Comparison of ENCODE assay signal across 8 cellular contexts in the genomic region with DNA sequence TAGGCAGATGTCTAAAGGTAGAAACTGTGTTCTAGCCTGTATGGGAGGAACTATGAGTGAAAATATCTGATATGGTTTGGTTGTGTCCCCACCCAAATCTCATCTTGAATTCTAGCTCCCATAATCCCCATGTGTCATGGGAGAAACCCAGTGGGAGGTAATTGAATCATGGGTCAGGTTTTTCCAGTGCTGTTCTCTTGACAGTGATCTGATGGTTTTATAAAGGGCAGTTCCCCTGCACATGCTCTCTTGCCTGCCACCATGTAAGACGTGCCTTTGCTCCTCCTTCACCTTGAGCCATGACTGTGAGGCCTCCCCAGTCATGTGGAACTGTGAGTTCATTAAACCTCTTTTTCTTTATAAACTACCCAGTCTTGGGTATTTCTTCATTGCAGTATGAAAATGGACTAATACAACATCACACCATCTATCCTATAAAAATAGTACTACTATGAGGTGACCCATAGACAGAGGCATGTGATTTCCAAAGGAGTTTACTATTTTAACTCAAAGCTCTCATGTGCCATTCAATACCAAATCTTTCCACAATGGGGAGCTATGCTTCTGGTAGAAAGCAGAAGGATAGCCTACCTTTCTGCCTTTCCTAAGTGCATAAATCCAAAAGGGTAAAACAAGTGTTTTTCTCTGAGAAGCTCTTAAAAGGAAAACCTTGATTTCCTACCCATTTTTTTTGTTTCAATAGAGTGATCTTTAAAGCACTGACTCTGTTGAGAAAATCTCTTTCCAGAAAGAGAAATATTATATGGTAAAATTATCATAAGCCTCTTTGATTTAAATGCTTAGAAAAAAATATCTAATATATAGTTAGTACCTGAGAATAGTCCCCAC. TPM values are rescaled to one million over a fixed set of nuclear protein-coding genes. Genes with fewer than 3 reads are reported as not detected.
DNase-seq lines count a peak whose midpoint lies in the region; ATAC-seq, FAIRE-seq and TF ChIP-seq lines count a peak whose summit lies in the region.

No MANE protein-coding gene starts in this region.

- CTCF ChIA-PET in HepG2 (lab: Yijun Ruan, JAX; ENCODE audit: low intra/inter-chr PET ratio, low total read pairs) = no interaction called here

- H3K4me1 ChIP-seq in HepG2 (ENCODE audit: insufficient read depth, low read length) (no peaks in the 10 kb centered on the region), sigmoid colon (no peaks in the 10 kb centered on the region)

- H3K9ac ChIP-seq in HepG2 (ENCODE audit: insufficient read depth, low read depth, low read length) = no peak overlapping the region

- H3K27ac Mint-ChIP-seq in activated naive CD8-positive, alpha-beta T cell treated with anti-CD3 and anti-CD28 coated beads, Interleukin-2, amount 10 ng/mL, durations not matched to agents 7 days and 5 days = peak overlapping the region; percentile 39

- H3K27ac ChIP-seq in HepG2 (ENCODE audit: extremely low read length, insufficient read depth, low read length) (no peak overlapping the region), sigmoid colon (no peak overlapping the region)

- TF ChIP-seq EP300 in HepG2 (IDR thresholded peaks at IDR 0.05; ENCODE audit: low read depth in 2 of 2, low read length in 2 of 2) (no peak), HepG2 (CRISPR knock-in tag; IDR thresholded peaks at IDR 0.05; ENCODE audit: borderline replicate concordance) (no peak), sigmoid colon (IDR thresholded peaks at IDR 0.05) (no peak)

- in situ Hi-C loops in HepG2 (cut with HindIII; ENCODE audit: extremely low pct_ligation_motif_present, low pct_unique_long_range_greater_than_20kb) = no loop called here

- peaks cover 13 to 81% of the 10 kb centered on the region in 2 experiments for H3K36me3 ChIP-seq in HepG2 (replicated peaks in 1 of 2; ENCODE audit: control insufficient read depth in 1 of 2, insufficient read depth in 2 of 2, low read length in 2 of 2)
- H3K36me3 ChIP-seq in sigmoid colon = peaks cover 26 to 100% (median 71%) of the 10 kb centered on the region in 4 donors

- no peak overlapping the region for H3K4me3 ChIP-seq in HepG2 (replicated peaks in 1 of 3; ENCODE audit: insufficient read depth in 1 of 3, low read depth in 2 of 3, low read length in 3 of 3)
- H3K4me3 ChIP-seq in sigmoid colon = no peak overlapping the region

- peaks cover 10% of the 10 kb centered on the region; the same call in 1 of the 2 replicates for H4K20me1 ChIP-seq in HepG2 (ENCODE audit: insufficient read depth, low read length)

- peak; percentile 46 for DNase-seq in EL
- DNase-seq in HT-29 (ENCODE audit: low spot score) = peak; percentile 66
- no peak for DNase-seq in activated naive CD8-positive, alpha-beta T cell treated with anti-CD3 and anti-CD28 coated beads, Interleukin-2, amount 10 ng/mL, durations not matched to agents 7 days and 5 days
- peak; percentile 45 for DNase-seq in HepG2 (ENCODE audit: low spot score)
- DNase-seq in sigmoid colon = no peak
- DNase-seq in NCI-H2081 treated with DMSO at 0.1 percent for 48 hours (lab: John Stamatoyannopoulos, UW) = no peak

- H2AFZ ChIP-seq in HepG2 (ENCODE audit: low read length) = no peak overlapping the region

- WGBS in HepG2 (ENCODE audit: low lambda C conversion rate) = 100% methylated on average over 1 of the region's 1 CpG
- 85 to 89% methylated on average over 1 of the region's 1 CpG for WGBS in sigmoid colon, 2 donors

- H3K27me3 Mint-ChIP-seq in activated naive CD8-positive, alpha-beta T cell treated with anti-CD3 and anti-CD28 coated beads, Interleukin-2, amount 10 ng/mL, durations not matched to agents 7 days and 5 days = no peaks in the 10 kb centered on the region

- H3K4me2 ChIP-seq in HepG2 (ENCODE audit: low read depth, low read length) = no peak overlapping the region

- POLR2A ChIA-PET in activated naive CD8-positive, alpha-beta T cell treated with anti-CD3 and anti-CD28 coated beads, Interleukin-2, amount 10 ng/mL, durations not matched to agents 7 days and 5 days (lab: Charles Lee) = interaction anchor here (0.9 kb wide), 1 partner anchor 183 kb away, joined by 3 read pairs; a partner anchor contains a TSS
- POLR2A ChIA-PET in HepG2 (lab: Yijun Ruan, JAX) = no interaction called here

- H3K27me3 ChIP-seq in HepG2 (ENCODE audit: control insufficient read depth in 1 of 2, insufficient read depth in 2 of 2, low read length in 2 of 2) (no peaks in the 10 kb centered on the region), sigmoid colon (no peaks in the 10 kb centered on the region)

- TF ChIP-seq RAD21 in HepG2 (CRISPR knock-in tag; IDR thresholded peaks at IDR 0.05) = no peak

- TF ChIP-seq CTCF in HepG2 (CRISPR knock-in tag; IDR thresholded peaks at IDR 0.05) (peak; percentile 36), sigmoid colon (IDR thresholded peaks at IDR 0.05) (peak in 1 of 4 experiments; percentile 37)

- no TSS peak for BruUV-seq in HepG2 (replicated peaks; lab: Mats Ljungman, UMichigan)

- H3K9me3 Mint-ChIP-seq in activated naive CD8-positive, alpha-beta T cell treated with anti-CD3 and anti-CD28 coated beads, Interleukin-2, amount 10 ng/mL, durations not matched to agents 7 days and 5 days = no peaks in the 10 kb centered on the region

- peaks cover 2% of the 10 kb centered on the region for H3K79me2 ChIP-seq in HepG2 (ENCODE audit: insufficient read depth, low read length)

- intact Hi-C loops in HepG2 (cut with micrococcal nuclease; ENCODE audit: unreplicated experiment) = loop anchor here (2.0 kb wide), 2 partner anchors 39 to 47 kb away; a partner anchor contains a TSS
- intact Hi-C loops in sigmoid colon (cut with DNase I) = no loop called here

- H3K4me1 Mint-ChIP-seq in activated naive CD8-positive, alpha-beta T cell treated with anti-CD3 and anti-CD28 coated beads, Interleukin-2, amount 10 ng/mL, durations not matched to agents 7 days and 5 days = peaks cover 10% of the 10 kb centered on the region

- FAIRE-seq in HepG2 (lab: Jason Lieb, UNC) = no peak

- no peak overlapping the region for H3K4me3 Mint-ChIP-seq in activated naive CD8-positive, alpha-beta T cell treated with anti-CD3 and anti-CD28 coated beads, Interleukin-2, amount 10 ng/mL, durations not matched to agents 7 days and 5 days

- ATAC-seq in activated naive CD8-positive, alpha-beta T cell treated with anti-CD3 and anti-CD28 coated beads, Interleukin-2, amount 10 ng/mL, durations not matched to agents 7 days and 5 days (ENCODE audit: low read depth) = no peak
- ATAC-seq in HepG2 (peak; percentile 62), GM21576 (IDR thresholded peaks at IDR 0.05; ENCODE audit: unreplicated experiment) (no peak), GM18861 (IDR thresholded peaks at IDR 0.05; ENCODE audit: unreplicated experiment) (no peak)

- H3K9me3 ChIP-seq in HepG2 (ENCODE audit: low read length) (no peaks in the 10 kb centered on the region), sigmoid colon (no peaks in the 10 kb centered on the region)

- peaks cover 27% of the 10 kb centered on the region for H3K36me3 Mint-ChIP-seq in activated naive CD8-positive, alpha-beta T cell treated with anti-CD3 and anti-CD28 coated beads, Interleukin-2, amount 10 ng/mL, durations not matched to agents 7 days and 5 days

- no peak for TF ChIP-seq POLR2A in HepG2 (IDR thresholded peaks at IDR 0.05; ENCODE audit: insufficient read depth in 1 of 2, low read depth in 2 of 2, low read length in 2 of 2)
- no peak for TF ChIP-seq POLR2A in sigmoid colon (IDR thresholded peaks at IDR 0.05)

RNA-seq across cellular contexts. Expression of a gene that starts 38.8 kb away (rescaled TPM):
- 60.6 and 68.9 TPM in 2 replicates for total RNA-seq in HT-29 (2014; rRNA removed; shearing (Covaris generic))
- total RNA-seq in activated naive CD8-positive, alpha-beta T cell treated with anti-CD3 and anti-CD28 coated beads, Interleukin-2, amount 10 ng/mL, durations not matched to agents 7 days and 5 days = 100 to 1,000 TPM; 118 to 122 TPM
- 231 and 351 TPM in 2 replicates for total RNA-seq in HepG2 (2016; rRNA removed; fragmentation: Illumina TruSeq; extraction: Trizol)
- 153 and 165 TPM in 2 replicates for total RNA-seq in HepG2 (2016; cell fraction: cytosol; rRNA removed; fragmentation: Illumina TruSeq; extraction: Trizol; ENCODE audit: low read depth)
- total RNA-seq in HepG2 (2016; cell fraction: insoluble cytoplasmic fraction; rRNA removed; fragmentation: Illumina TruSeq; extraction: Trizol) = 221 and 327 TPM in 2 replicates
- total RNA-seq in HepG2 (2016; cell fraction: membrane; rRNA removed; fragmentation: Illumina TruSeq; extraction: Trizol) = 126 and 145 TPM in 2 replicates
- 296 and 335 TPM in 2 replicates for total RNA-seq in HepG2 (2016; cell fraction: nucleus; rRNA removed; fragmentation: Illumina TruSeq; extraction: Trizol)
- polyA plus RNA-seq in HepG2 (2011; rRNA removed) = 367 and 435 TPM in 2 replicates
- polyA plus RNA-seq in HepG2 (2011; cell fraction: cytosol; rRNA removed) = 222 and 250 TPM in 2 replicates
- 292 and 298 TPM in 2 replicates for polyA plus RNA-seq in HepG2 (2011; cell fraction: nucleus; rRNA removed)
- 231 and 278 TPM in 2 replicates for polyA plus RNA-seq in HepG2 (2012)
- polyA plus RNA-seq in HepG2 (2016; cell fraction: cytosol; fragmentation: Illumina TruSeq; extraction: Trizol; ENCODE audit: low read depth) = 19.0 and 23.6 TPM in 2 replicates
- 346 and 349 TPM in 2 replicates for polyA plus RNA-seq in HepG2 (2016; cell fraction: insoluble cytoplasmic fraction; fragmentation: Illumina TruSeq; extraction: Trizol; ENCODE audit: low read depth)
- 56.3 and 61.4 TPM in 2 replicates for polyA plus RNA-seq in HepG2 (2016; cell fraction: membrane; fragmentation: Illumina TruSeq; extraction: Trizol; ENCODE audit: low read depth)
- 365 and 398 TPM in 2 replicates for polyA plus RNA-seq in HepG2 (2016; cell fraction: nucleus; fragmentation: Illumina TruSeq; extraction: Trizol; ENCODE audit: insufficient read depth, low read depth)
- polyA minus RNA-seq in HepG2 (2011; rRNA and poly(A)+ RNA removed; ENCODE audit: low replicate concordance) = 130 and 600 TPM in 2 replicates
- 218 and 219 TPM in 2 replicates for polyA minus RNA-seq in HepG2 (2011; cell fraction: cytosol; rRNA and poly(A)+ RNA removed)
- 778 and 787 TPM in 2 replicates for polyA minus RNA-seq in HepG2 (2011; cell fraction: nucleus; rRNA and poly(A)+ RNA removed)
- total RNA-seq in sigmoid colon = 100 to 1,000 TPM; 121 to 197 (median 132) TPM
- polyA plus RNA-seq in sigmoid colon = 10 to 100 TPM; 67.9 to 84.8 (median 82.7) TPM

RNA-seq across cellular contexts. Expression of a gene that starts 48.4 kb away (rescaled TPM):
- total RNA-seq in HT-29 (2014; rRNA removed; shearing (Covaris generic)) = 3.3 and 3.4 TPM in 2 replicates
- total RNA-seq in activated naive CD8-positive, alpha-beta T cell treated with anti-CD3 and anti-CD28 coated beads, Interleukin-2, amount 10 ng/mL, durations not matched to agents 7 days and 5 days = 1 to 10 TPM; 4.0 to 4.7 TPM
- total RNA-seq in HepG2 (2016; rRNA removed; fragmentation: Illumina TruSeq; extraction: Trizol) (7.2 and 11.4 TPM in 2 replicates), sigmoid colon (1 to 10 TPM; 3.9 to 7.5 (median 5.3) TPM)
- total RNA-seq in HepG2 (2016; cell fraction: cytosol; rRNA removed; fragmentation: Illumina TruSeq; extraction: Trizol; ENCODE audit: low read depth) = 1.2 and 2.2 TPM in 2 replicates
- 7.7 and 12.8 TPM in 2 replicates for total RNA-seq in HepG2 (2016; cell fraction: insoluble cytoplasmic fraction; rRNA removed; fragmentation: Illumina TruSeq; extraction: Trizol)
- 5.3 and 5.5 TPM in 2 replicates for total RNA-seq in HepG2 (2016; cell fraction: membrane; rRNA removed; fragmentation: Illumina TruSeq; extraction: Trizol)
- total RNA-seq in HepG2 (2016; cell fraction: nucleus; rRNA removed; fragmentation: Illumina TruSeq; extraction: Trizol) = 7.6 and 8.8 TPM in 2 replicates
- polyA plus RNA-seq in HepG2 (2011; rRNA removed) (4.8 and 6.0 TPM in 2 replicates), sigmoid colon (1 to 10 TPM in 2 of 3 donors, under 1 TPM in 1; 0.60 to 1.9 (median 1.6) TPM)
- polyA plus RNA-seq in HepG2 (2011; cell fraction: cytosol; rRNA removed) = 1.6 and 2.5 TPM in 2 replicates
- polyA plus RNA-seq in HepG2 (2011; cell fraction: nucleus; rRNA removed) = 3.3 and 5.5 TPM in 2 replicates
- 4.3 and 4.8 TPM in 2 replicates for polyA plus RNA-seq in HepG2 (2012)
- polyA plus RNA-seq in HepG2 (2016; cell fraction: cytosol; fragmentation: Illumina TruSeq; extraction: Trizol; ENCODE audit: low read depth) = 0.57 and 0.67 TPM in 2 replicates
- 4.5 and 7.1 TPM in 2 replicates for polyA plus RNA-seq in HepG2 (2016; cell fraction: insoluble cytoplasmic fraction; fragmentation: Illumina TruSeq; extraction: Trizol; ENCODE audit: low read depth)
- 0.98 and 1.1 TPM in 2 replicates for polyA plus RNA-seq in HepG2 (2016; cell fraction: membrane; fragmentation: Illumina TruSeq; extraction: Trizol; ENCODE audit: low read depth)
- 10.1 and 11.6 TPM in 2 replicates for polyA plus RNA-seq in HepG2 (2016; cell fraction: nucleus; fragmentation: Illumina TruSeq; extraction: Trizol; ENCODE audit: insufficient read depth, low read depth)
- 3.1 and 5.1 TPM in 2 replicates for polyA minus RNA-seq in HepG2 (2011; rRNA and poly(A)+ RNA removed; ENCODE audit: low replicate concordance)
- polyA minus RNA-seq in HepG2 (2011; cell fraction: cytosol; rRNA and poly(A)+ RNA removed) = 5.0 and 5.4 TPM in 2 replicates
- 12.1 and 13.3 TPM in 2 replicates for polyA minus RNA-seq in HepG2 (2011; cell fraction: nucleus; rRNA and poly(A)+ RNA removed)

RNA-seq across cellular contexts. Expression of a gene that starts 53.5 kb away (rescaled TPM):
- total RNA-seq in HT-29 (2014; rRNA removed; shearing (Covaris generic)) = 0.13 and 0.18 TPM in 2 replicates
- 1 to 10 TPM; 6.2 to 6.9 TPM for total RNA-seq in activated naive CD8-positive, alpha-beta T cell treated with anti-CD3 and anti-CD28 coated beads, Interleukin-2, amount 10 ng/mL, durations not matched to agents 7 days and 5 days
- not detected in 2 replicates for total RNA-seq in HepG2 (2016; rRNA removed; fragmentation: Illumina TruSeq; extraction: Trizol)
- not detected in 2 replicates for total RNA-seq in HepG2 (2016; cell fraction: cytosol; rRNA removed; fragmentation: Illumina TruSeq; extraction: Trizol; ENCODE audit: low read depth)
- not detected in 2 replicates for total RNA-seq in HepG2 (2016; cell fraction: insoluble cytoplasmic fraction; rRNA removed; fragmentation: Illumina TruSeq; extraction: Trizol)
- not detected in 2 replicates for total RNA-seq in HepG2 (2016; cell fraction: membrane; rRNA removed; fragmentation: Illumina TruSeq; extraction: Trizol)
- total RNA-seq in HepG2 (2016; cell fraction: nucleus; rRNA removed; fragmentation: Illumina TruSeq; extraction: Trizol) = not detected in 2 replicates
- polyA plus RNA-seq in HepG2 (2011; rRNA removed) = not detected in 2 replicates
- not detected in 2 replicates for polyA plus RNA-seq in HepG2 (2011; cell fraction: cytosol; rRNA removed)
- polyA plus RNA-seq in HepG2 (2011; cell fraction: nucleus; rRNA removed) = not detected in 2 replicates
- polyA plus RNA-seq in HepG2 (2012) = not detected in 2 replicates
- polyA plus RNA-seq in HepG2 (2016; cell fraction: cytosol; fragmentation: Illumina TruSeq; extraction: Trizol; ENCODE audit: low read depth) = not detected in 2 replicates
- not detected in 2 replicates for polyA plus RNA-seq in HepG2 (2016; cell fraction: insoluble cytoplasmic fraction; fragmentation: Illumina TruSeq; extraction: Trizol; ENCODE audit: low read depth)
- not detected in 2 replicates for polyA plus RNA-seq in HepG2 (2016; cell fraction: membrane; fragmentation: Illumina TruSeq; extraction: Trizol; ENCODE audit: low read depth)
- polyA plus RNA-seq in HepG2 (2016; cell fraction: nucleus; fragmentation: Illumina TruSeq; extraction: Trizol; ENCODE audit: insufficient read depth, low read depth) = 0.15 TPM in 1 of 2 replicates, not detected in the other
- polyA minus RNA-seq in HepG2 (2011; rRNA and poly(A)+ RNA removed; ENCODE audit: low replicate concordance) = 1.8 TPM in 1 of 2 replicates, not detected in the other
- polyA minus RNA-seq in HepG2 (2011; cell fraction: cytosol; rRNA and poly(A)+ RNA removed) = not detected in 2 replicates
- polyA minus RNA-seq in HepG2 (2011; cell fraction: nucleus; rRNA and poly(A)+ RNA removed) = not detected in 2 replicates
- 10 to 100 TPM; 27.3 to 30.7 (median 29.0) TPM for total RNA-seq in sigmoid colon
- 1 to 10 TPM in 2 of 3 donors, under 1 TPM in 1; 0.69 to 4.7 (median 1.2) TPM for polyA plus RNA-seq in sigmoid colon

Comparison
In these comparisons a context has a peak if more than half of its experiments do, and no peak if none do; other contexts are left out.
1. DNase-seq: peak in EL (single experiment), HT-29 (single experiment) and HepG2 (single experiment); none in activated naive CD8-positive, alpha-beta T cell treated with anti-CD3 and anti-CD28 coated beads, Interleukin-2, amount 10 ng/mL, durations not matched to agents 7 days and 5 days (single experiment), sigmoid colon (single experiment) and NCI-H2081 treated with DMSO at 0.1 percent for 48 hours (single experiment).